Comparison of ENCODE assay signal across 1 cellular context in genomic region chr19:50416034-50416814, GRCh38.
TF ChIP-seq lines count a peak whose summit lies in the region.

No MANE protein-coding gene starts in this region.

TF ChIP-seq in GM23338, 12 proteins besides CTCF, POLR2A, EP300 and RAD21:
- TF ChIP-seq ZNF114 (CRISPR knock-in tag; IDR thresholded peaks at IDR 0.05) (no peak), EZH2phosphoT487 (IDR thresholded peaks at IDR 0.05; ENCODE audit: unreplicated experiment) (no peak), EZH2 (IDR thresholded peaks at IDR 0.05; ENCODE audit: low read depth, unreplicated experiment) (no peak), ZNF331 (CRISPR knock-in tag; IDR thresholded peaks at IDR 0.05; ENCODE audit: low read depth) (no peak), REST (IDR thresholded peaks at IDR 0.05; ENCODE audit: unreplicated experiment) (no peak), CREB1 (CRISPR knock-in tag; IDR thresholded peaks at IDR 0.05; ENCODE audit: low read depth) (no peak), NANOG (IDR thresholded peaks at IDR 0.05; ENCODE audit: borderline replicate concordance) (no peak), JUNB (IDR thresholded peaks at IDR 0.05; ENCODE audit: unreplicated experiment) (no peak), STAT1 (IDR thresholded peaks at IDR 0.05; ENCODE audit: unreplicated experiment) (no peak), ETS1 (IDR thresholded peaks at IDR 0.05) (no peak), POLR2AphosphoS5 (IDR thresholded peaks at IDR 0.05; ENCODE audit: low read depth) (no peak; the same call in 1 of the 2 replicates), ZNF462 (CRISPR knock-in tag; IDR thresholded peaks at IDR 0.05) (no peak)
